ENCODE assay signal across 8 cellular contexts in the genomic region with DNA sequence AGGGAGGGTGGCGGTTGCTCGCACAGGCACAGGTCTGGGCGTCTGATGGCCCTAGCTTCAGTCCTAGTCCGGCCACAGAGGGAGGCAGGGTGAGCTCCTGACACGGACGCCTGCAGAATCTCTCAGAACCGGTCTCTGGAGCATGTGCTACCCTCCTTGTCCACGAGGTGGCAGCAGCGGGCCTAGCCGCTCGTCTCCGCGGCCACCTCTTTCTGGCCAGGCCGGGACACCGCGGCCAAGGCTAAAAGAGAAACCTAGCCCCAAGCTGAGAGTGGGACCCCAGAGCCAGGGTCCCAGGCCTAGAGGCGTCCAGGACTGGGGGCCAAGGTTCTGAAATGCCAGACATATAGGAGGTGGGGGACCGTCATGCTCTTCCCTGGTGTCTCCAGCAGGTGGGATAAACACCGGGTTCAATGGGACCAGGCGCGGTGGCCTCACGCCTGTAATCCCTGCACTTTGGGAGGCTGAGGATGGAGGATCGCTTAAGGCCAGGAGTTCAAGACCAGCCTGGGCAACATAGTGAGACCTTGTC. TPM values are rescaled to one million over a fixed set of nuclear protein-coding genes. Genes with fewer than 3 reads are reported as not detected.
DNase-seq lines count a peak whose midpoint lies in the region; ATAC-seq and TF ChIP-seq lines count a peak whose summit lies in the region.

No MANE protein-coding gene starts in this region.

- no peaks in the 10 kb centered on the region for H3K9me3 Mint-ChIP-seq in IgD-negative memory B cell
- H3K9me3 Mint-ChIP-seq in activated T-helper 17 cell treated with anti-CD3 and anti-CD28 coated beads, Interleukin-2, amount 50 U/mL, for 72 hours, result no peaks in the 10 kb centered on the region
- no peaks in the 10 kb centered on the region for H3K9me3 Mint-ChIP-seq in neural crest cell

- H3K4me3 Mint-ChIP-seq in IgD-negative memory B cell, result peak overlapping the region; percentile 62 to 97 (median 82)
- H3K4me3 Mint-ChIP-seq in activated T-helper 17 cell treated with anti-CD3 and anti-CD28 coated beads, Interleukin-2, amount 50 U/mL, for 72 hours, result peak overlapping the region; percentile 62
- peak overlapping the region; percentile 31 for H3K4me3 Mint-ChIP-seq in neural crest cell

- H3K36me3 Mint-ChIP-seq in IgD-negative memory B cell (peaks cover 1% of the 10 kb centered on the region), neural crest cell (ENCODE audit: low read depth) (no peaks in the 10 kb centered on the region)
- H3K36me3 Mint-ChIP-seq in activated T-helper 17 cell treated with anti-CD3 and anti-CD28 coated beads, Interleukin-2, amount 50 U/mL, for 72 hours (ENCODE audit: low read depth), result no peaks in the 10 kb centered on the region

- H3K27me3 Mint-ChIP-seq in IgD-negative memory B cell (no peaks in the 10 kb centered on the region), neural crest cell (ENCODE audit: low read depth) (peaks cover 4% of the 10 kb centered on the region)
- H3K27me3 Mint-ChIP-seq in activated T-helper 17 cell treated with anti-CD3 and anti-CD28 coated beads, Interleukin-2, amount 50 U/mL, for 72 hours, result peaks cover 4% of the 10 kb centered on the region

- TF ChIP-seq CTCF in fibroblast of pulmonary artery (IDR thresholded peaks at IDR 0.05; ENCODE audit: low read length, missing control alignments) (peak; percentile 88), neural crest cell (conservative IDR thresholded peaks at IDR 0.05) (peak; percentile 99)

- peak; percentile 71 for ATAC-seq in activated T-helper 17 cell treated with anti-CD3 and anti-CD28 coated beads, Interleukin-2, amount 50 U/mL, for 72 hours (replicated peaks)
- peak; percentile 59 for ATAC-seq in stimulated activated naive CD8-positive, alpha-beta T cell treated with anti-CD3 and anti-CD28 coated beads, Interleukin-15, Interleukin-2, amounts not matched to agents 100 U/mL and 50 U/mL, for 24 hours
- no peak for ATAC-seq in GM19455 (IDR thresholded peaks at IDR 0.05; ENCODE audit: unreplicated experiment)

- H3K4me3 ChIP-seq in fibroblast of pulmonary artery (replicated peaks; ENCODE audit: low read depth, low read length), result peak overlapping the region; percentile 22

- H3K4me1 Mint-ChIP-seq in IgD-negative memory B cell, result peaks cover 28 to 43% (median 32%) of the 10 kb centered on the region in 3 donors
- peaks cover 6% of the 10 kb centered on the region for H3K4me1 Mint-ChIP-seq in activated T-helper 17 cell treated with anti-CD3 and anti-CD28 coated beads, Interleukin-2, amount 50 U/mL, for 72 hours
- no peaks in the 10 kb centered on the region for H3K4me1 Mint-ChIP-seq in neural crest cell

- H3K27ac Mint-ChIP-seq in IgD-negative memory B cell (peak overlapping the region; percentile 63 to 92 (median 90)), neural crest cell (ENCODE audit: unreplicated experiment) (no peak overlapping the region)
- H3K27ac Mint-ChIP-seq in activated T-helper 17 cell treated with anti-CD3 and anti-CD28 coated beads, Interleukin-2, amount 50 U/mL, for 72 hours, result no peak overlapping the region

- DNase-seq in GDM1 (lab: John Stamatoyannopoulos, UW) (peak; percentile 59), RPMI7951 (ENCODE audit: low read depth) (peak; percentile 72), fibroblast of pulmonary artery (ENCODE audit: low read depth) (peak; percentile 74), neural crest cell (ENCODE audit: low read depth, low spot score) (peak; percentile 95)
- peak; percentile 88 for DNase-seq in stimulated activated naive CD8-positive, alpha-beta T cell treated with anti-CD3 and anti-CD28 coated beads, Interleukin-15, Interleukin-2, amounts not matched to agents 100 U/mL and 50 U/mL, for 24 hours

RNA-seq across cellular contexts. Expression of a gene that starts 3.2 kb away (rescaled TPM):
- polyA plus RNA-seq in IgD-negative memory B cell, result 383 TPM
- 0.24 TPM in 1 of 2 replicates, not detected in the other for total RNA-seq in RPMI7951 (2014; rRNA removed; shearing (Covaris generic))
- 10 to 100 TPM in 1 of 2 donors, 1 to 10 TPM in 1; 6.5 to 11.3 TPM for total RNA-seq in activated T-helper 17 cell treated with anti-CD3 and anti-CD28 coated beads, Interleukin-2, amount 50 U/mL, for 72 hours
- total RNA-seq in neural crest cell, result 0.82 and 1.1 TPM in 2 replicates

RNA-seq across cellular contexts. Expression of a gene that starts 32.5 kb away (rescaled TPM):
- polyA plus RNA-seq in IgD-negative memory B cell, result 197 TPM
- total RNA-seq in RPMI7951 (2014; rRNA removed; shearing (Covaris generic)), result 190 and 239 TPM in 2 replicates
- 100 to 1,000 TPM; 365 to 426 TPM for total RNA-seq in activated T-helper 17 cell treated with anti-CD3 and anti-CD28 coated beads, Interleukin-2, amount 50 U/mL, for 72 hours
- 295 and 298 TPM in 2 replicates for total RNA-seq in neural crest cell

RNA-seq across cellular contexts. Expression of a gene that starts 47.5 kb away (rescaled TPM):
- polyA plus RNA-seq in IgD-negative memory B cell, result 46.6 TPM
- 68.5 and 75.1 TPM in 2 replicates for total RNA-seq in RPMI7951 (2014; rRNA removed; shearing (Covaris generic))
- 100 to 1,000 TPM in 1 of 2 donors, 10 to 100 TPM in 1; 62.2 to 100 TPM for total RNA-seq in activated T-helper 17 cell treated with anti-CD3 and anti-CD28 coated beads, Interleukin-2, amount 50 U/mL, for 72 hours
- 77.0 and 80.4 TPM in 2 replicates for total RNA-seq in neural crest cell

Comparison
In these comparisons a context has a peak if more than half of its experiments do, and no peak if none do; other contexts are left out.
1. H3K27ac Mint-ChIP-seq: peak in IgD-negative memory B cell (3 of 3); none in activated T-helper 17 cell treated with anti-CD3 and anti-CD28 coated beads, Interleukin-2, amount 50 U/mL, for 72 hours (single experiment) and neural crest cell (single experiment).
2. H3K4me3 Mint-ChIP-seq: peak in every context shown above with its lines; median percentile 82 in IgD-negative memory B cell; 62 in activated T-helper 17 cell treated with anti-CD3 and anti-CD28 coated beads, Interleukin-2, amount 50 U/mL, for 72 hours; 31 in neural crest cell.
3. Peak in every context shown above with its lines, with median percentiles within 50 percentile points of each other: DNase-seq.